1 cellular context compared by ENCODE assay signal in the genomic region with DNA sequence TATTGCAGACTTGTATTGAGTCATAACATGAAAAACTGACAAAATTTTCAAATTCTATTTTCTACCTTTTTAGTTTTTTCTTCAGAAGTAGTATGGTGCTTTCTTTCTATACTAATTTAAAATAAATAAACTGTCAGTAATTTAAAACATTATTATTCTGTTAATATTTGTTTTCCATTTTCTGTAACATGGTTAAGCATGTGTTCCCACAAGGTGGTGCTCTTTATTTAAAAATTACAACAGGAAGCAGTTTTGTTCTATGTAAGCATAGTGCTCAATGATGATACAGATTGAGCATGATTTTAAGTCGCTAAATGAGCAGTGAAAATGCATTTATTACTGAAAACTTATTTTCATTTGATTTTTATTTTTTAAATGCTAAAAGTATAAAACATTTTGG.
TF ChIP-seq lines count a peak whose summit lies in the region.

No MANE protein-coding gene starts in this region.

TF ChIP-seq in IMR-90, 13 proteins besides CTCF, POLR2A, EP300 and RAD21 (continued from another document):
- TF ChIP-seq, protein P1, sequence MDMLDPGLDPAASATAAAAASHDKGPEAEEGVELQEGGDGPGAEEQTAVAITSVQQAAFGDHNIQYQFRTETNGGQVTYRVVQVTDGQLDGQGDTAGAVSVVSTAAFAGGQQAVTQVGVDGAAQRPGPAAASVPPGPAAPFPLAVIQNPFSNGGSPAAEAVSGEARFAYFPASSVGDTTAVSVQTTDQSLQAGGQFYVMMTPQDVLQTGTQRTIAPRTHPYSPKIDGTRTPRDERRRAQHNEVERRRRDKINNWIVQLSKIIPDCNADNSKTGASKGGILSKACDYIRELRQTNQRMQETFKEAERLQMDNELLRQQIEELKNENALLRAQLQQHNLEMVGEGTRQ (IDR thresholded peaks at IDR 0.05; ENCODE audit: low read depth, low read length): no peak
- TF ChIP-seq FOS (IDR thresholded peaks at IDR 0.05; ENCODE audit: low read depth, low read length) (no peak), MXI1 (IDR thresholded peaks at IDR 0.05; ENCODE audit: borderline replicate concordance, low read depth, low read length) (no peak), NFE2L2 (IDR thresholded peaks at IDR 0.05; ENCODE audit: low read depth, low read length) (no peak), CHD1 (IDR thresholded peaks at IDR 0.05; ENCODE audit: low read depth, low read length) (no peak), SMC3 (IDR thresholded peaks at IDR 0.05; ENCODE audit: low read depth, low read length) (no peak; the same call in 1 of the 2 replicates), CEBPB (IDR thresholded peaks at IDR 0.05; ENCODE audit: low read depth, low read length) (no peak)
TF ChIP-seq in IMR-90: peak in this region for 0.
